ENCODE assay signal across 23 cellular contexts in genomic region chr21:19181604-19182140, GRCh38.
DNase-seq lines count a peak whose midpoint lies in the region; ATAC-seq, FAIRE-seq and TF ChIP-seq lines count a peak whose summit lies in the region.
"Had no signal": no experiment of that assay in that cellular context is flagged by ENCODE, and none has a peak within 500 bp of the region (broad histone marks: within the 10 kb centered on the region; RNA-seq: fewer than 3 reads in every experiment).

No MANE protein-coding gene starts in this region.

- TF ChIP-seq EP300 in K562 (IDR thresholded peaks at IDR 0.05; ENCODE audit: low read length): no peak

- intact Hi-C loops in K562 (cut with micrococcal nuclease): no loop called here

- POLR2A ChIA-PET in K562 (lab: Yijun Ruan, JAX): interaction anchor here (0.6 kb wide), 1 partner anchor 55 kb away, joined by 4 read pairs; no protein-coding TSS in a partner anchor

- CTCF ChIA-PET in K562 (lab: Yijun Ruan, JAX; ENCODE audit: low intra/inter-chr PET ratio): no interaction called here

- no peak for TF ChIP-seq POLR2A in K562 (conservative IDR thresholded peaks at IDR 0.05)

- no peak overlapping the region for H3K4me3 ChIP-seq in K562
- H3K4me3 ChIP-seq: BLaER1, HAP-1 had no signal

- no peaks in the 10 kb centered on the region; the same call in 1 of the 2 replicates for H3K9me3 ChIP-seq in K562 (replicated peaks; ENCODE audit: control insufficient read depth, insufficient read depth, low read depth, low read length)
- H3K9me3 ChIP-seq: BLaER1, HAP-1 had no signal

- TF ChIP-seq RAD21 in K562 (CRISPR knock-in tag; conservative IDR thresholded peaks at IDR 0.05 in 1 of 2, IDR thresholded peaks at IDR 0.05 in 1 of 2): no peak

- H3K79me2 ChIP-seq in K562 (ENCODE audit: control insufficient read depth, insufficient read depth, low read length): no peaks in the 10 kb centered on the region

- H3K27ac ChIP-seq in K562 (ENCODE audit: extremely low read depth, low read depth, low read length): no peak overlapping the region
- H3K27ac ChIP-seq: 22Rv1, BLaER1, C4-2B had no signal

- H2AFZ ChIP-seq in K562 (ENCODE audit: low read depth, low read length): no peak overlapping the region

- no peak for TF ChIP-seq CTCF in K562 (IDR thresholded peaks at IDR 0.05 in 2 of 3, conservative IDR thresholded peaks at IDR 0.05 in 1 of 3; ENCODE audit: insufficient read depth in 2 of 3, low read depth in 1 of 3, low read length in 3 of 3)

- ATAC-seq in K562 (no peak), HG03280 (IDR thresholded peaks at IDR 0.05; ENCODE audit: unreplicated experiment) (no peak)

- DNase-seq in NCI-H82 (lab: John Stamatoyannopoulos, UW) (peak; percentile 26), NCI-H82 treated with DMSO at 0.1 percent for 48 hours (lab: John Stamatoyannopoulos, UW; ENCODE audit: unreplicated experiment) (no peak), K562 (ENCODE audit: extremely low read depth in 1 of 4, low spot score in 3 of 4) (no peak), mucosa of gallbladder (ENCODE audit: low spot score) (peak; percentile 17)
- no peak for DNase-seq in activated CD8-positive, alpha-beta memory T cell treated with anti-CD3 and anti-CD28 coated beads, Interleukin-2, amount 50 U/mL, for 4 hours
- DNase-seq: CD4-positive, alpha-beta T cell; CD8-positive, alpha-beta memory T cell; DMS 273 treated with DMSO at 0.1 percent for 48 hours; DMS79; EL; GDM1; GOT3; HFFc6 had no signal

- in situ Hi-C loops in K562 (cut with MboI): no loop called here

- no peaks in the 10 kb centered on the region for H3K27me3 ChIP-seq in K562 (ENCODE audit: control insufficient read depth in 2 of 2, insufficient read depth in 2 of 2, low read length in 2 of 2)
- H3K27me3 ChIP-seq: BLaER1 had no signal

- H4K20me1 ChIP-seq in K562 (replicated peaks; ENCODE audit: control insufficient read depth, insufficient read depth, low read length): no peaks in the 10 kb centered on the region
- H4K20me1 ChIP-seq: BLaER1 had no signal

- no TSS peak for BruUV-seq in K562 (replicated peaks; lab: Mats Ljungman, UMichigan)

- H3K36me3 ChIP-seq in K562 (ENCODE audit: control insufficient read depth, insufficient read depth, low read length): no peaks in the 10 kb centered on the region
- H3K36me3 ChIP-seq: BLaER1, HAP-1 had no signal

- no peak overlapping the region for H3K4me2 ChIP-seq in K562 (ENCODE audit: insufficient read depth, low read length)
- H3K4me2 ChIP-seq: BLaER1 had no signal

- no peak overlapping the region for H3K9ac ChIP-seq in K562 (ENCODE audit: insufficient read depth in 1 of 2, low read depth in 2 of 2, low read length in 2 of 2)
- H3K9ac ChIP-seq: BLaER1 had no signal

- WGBS in K562 (ENCODE audit: insufficient coverage, low coverage, missing lambda C conversion rate): 4% methylated on average over 3 of the region's 3 CpGs

- H3K4me1 ChIP-seq in K562 (replicated peaks in 1 of 2; ENCODE audit: control insufficient read depth in 2 of 2, insufficient read depth in 2 of 2, low read length in 2 of 2): no peaks in the 10 kb centered on the region
- H3K4me1 ChIP-seq: BLaER1, HAP-1 had no signal

- FAIRE-seq in K562 (lab: Jason Lieb, UNC): no peak
- FAIRE-seq: A204.1, D721Med, GM12891, GM18507, H54 had no signal

- H3K9me1 ChIP-seq in K562 (ENCODE audit: control insufficient read depth, insufficient read depth, low read length): no peaks in the 10 kb centered on the region

TF ChIP-seq in K562, 482 proteins besides CTCF, POLR2A, EP300 and RAD21:
- TF ChIP-seq DACH1 (IDR thresholded peaks at IDR 0.05; ENCODE audit: partially characterized antibody): peak; percentile 73
- no peak for TF ChIP-seq ZFX (CRISPR knock-in tag; IDR thresholded peaks at IDR 0.05)
- TF ChIP-seq DLX4 (CRISPR knock-in tag; IDR thresholded peaks at IDR 0.05): no peak
- TF ChIP-seq RAD51 (IDR thresholded peaks at IDR 0.05; ENCODE audit: borderline replicate concordance, low read depth): no peak
- TF ChIP-seq LARP7 (IDR thresholded peaks at IDR 0.05): no peak
- TF ChIP-seq PTBP1 (IDR thresholded peaks at IDR 0.05; ENCODE audit: low read depth, low read length): no peak
- no peak for TF ChIP-seq ARID3A (IDR thresholded peaks at IDR 0.05; ENCODE audit: borderline replicate concordance, low read depth, low read length)
- no peak for TF ChIP-seq STAT5A (IDR thresholded peaks at IDR 0.05; ENCODE audit: borderline replicate concordance, low read length)

Comparison
In these comparisons a context has a peak if more than half of its experiments do, and no peak if none do; other contexts are left out.
1. DNase-seq: peak in NCI-H82 (single experiment) and mucosa of gallbladder (single experiment); none in NCI-H82 treated with DMSO at 0.1 percent for 48 hours (single experiment), K562 (0 of 4) and activated CD8-positive, alpha-beta memory T cell treated with anti-CD3 and anti-CD28 coated beads, Interleukin-2, amount 50 U/mL, for 4 hours (single experiment).